8 cellular contexts compared by ENCODE assay signal in the genomic region with DNA sequence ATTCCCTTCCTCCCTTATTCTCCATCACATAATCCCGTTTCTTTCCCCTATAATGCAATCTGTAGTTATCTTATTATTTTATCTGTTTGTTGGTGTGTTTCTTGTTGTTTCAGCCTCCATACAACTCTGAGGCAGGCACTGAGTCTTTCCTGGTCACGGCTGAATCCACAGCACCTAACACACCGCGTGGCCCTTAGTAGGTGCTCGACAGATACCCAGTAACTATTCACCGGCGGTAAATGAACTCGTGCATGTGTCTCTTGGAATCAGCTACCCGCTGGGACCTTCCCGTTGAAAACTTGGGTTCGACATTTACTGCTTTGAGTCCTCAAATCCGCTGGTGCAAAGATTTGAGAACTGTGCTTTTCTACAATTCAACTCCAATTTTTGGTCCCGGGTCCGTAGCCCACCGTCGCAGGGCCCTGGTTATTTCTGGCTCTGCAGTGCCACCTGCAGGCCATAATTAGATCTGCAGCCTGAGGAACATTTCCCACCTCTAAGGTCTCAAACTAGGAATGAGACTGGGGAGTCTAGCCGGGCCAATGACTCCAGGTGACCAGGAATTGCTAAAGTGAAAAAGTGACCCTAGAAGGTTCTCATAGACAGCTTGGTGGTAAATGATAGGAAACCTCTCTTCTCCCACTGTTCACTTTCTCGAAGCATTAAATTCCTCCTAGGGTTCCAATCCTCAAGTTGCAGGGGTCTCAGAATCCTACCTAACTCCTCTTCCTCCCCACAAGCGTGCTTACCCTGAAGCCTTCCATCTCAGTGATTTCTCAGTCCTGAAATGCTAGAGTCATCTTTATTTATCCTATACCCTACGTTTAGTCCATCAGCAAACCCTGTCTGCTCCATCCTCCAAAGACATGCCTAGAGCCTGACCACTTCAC. TPM values are rescaled to one million over a fixed set of nuclear protein-coding genes. Genes with fewer than 3 reads are reported as not detected.
DNase-seq lines count a peak whose midpoint lies in the region; ATAC-seq and TF ChIP-seq lines count a peak whose summit lies in the region.

No MANE protein-coding gene starts in this region.

- in situ Hi-C loops in gastrocnemius medialis (cut with MboI; ENCODE audit: low sequenced_read_pairs in 4 of 4), result loop anchor here (5.0 to 25.0 kb wide), 4 partner anchors 280 to 447 kb away; no protein-coding TSS in a partner anchor

- H3K36me3 ChIP-seq in gastrocnemius medialis, result no peaks in the 10 kb centered on the region

- H3K4me3 ChIP-seq in AG04450 (ENCODE audit: low read depth, low read length), result no peak overlapping the region
- H3K4me3 ChIP-seq in GM12864 (ENCODE audit: low read depth, low read length), result no peak overlapping the region
- H3K4me3 ChIP-seq in gastrocnemius medialis, result peak overlapping the region; percentile 11 to 53 (median 23)

- POLR2A ChIA-PET in AG04450 (lab: Yijun Ruan, JAX), result no interaction called here

- CTCF ChIA-PET in AG04450 (lab: Charles Lee), result interaction anchor here (0.6 to 2.2 kb wide), 19 partner anchors 8 to 551 kb away, joined by 3 to 21 read pairs (median 4); no protein-coding TSS in a partner anchor

- H3K4me1 ChIP-seq in gastrocnemius medialis, result peaks cover 0 to 3% of the 10 kb centered on the region in 2 donors

- peak; percentile 61 to 64 for ATAC-seq in left cardiac atrium
- peak; percentile 18 to 49 for ATAC-seq in gastrocnemius medialis
- no peak for ATAC-seq in HG03432 (IDR thresholded peaks at IDR 0.05; ENCODE audit: unreplicated experiment)
- ATAC-seq in GM18505 (IDR thresholded peaks at IDR 0.05; ENCODE audit: unreplicated experiment), result no peak

- peak; percentile 84 for TF ChIP-seq CTCF in AG04450 (IDR thresholded peaks at IDR 0.05; ENCODE audit: low read depth, low read length)
- peak; percentile 74 for TF ChIP-seq CTCF in GM12864 (IDR thresholded peaks at IDR 0.05; ENCODE audit: low read depth, low read length, missing control alignments)
- peak; percentile 70 to 91 (median 87) for TF ChIP-seq CTCF in gastrocnemius medialis (IDR thresholded peaks at IDR 0.05 in 4 of 5, conservative IDR thresholded peaks at IDR 0.05 in 1 of 5)

- intact Hi-C loops in left cardiac atrium (cut with DNase I) (loop anchor here (2.0 to 10.0 kb wide), 5 partner anchors 110 to 440 kb away; no protein-coding TSS in a partner anchor), gastrocnemius medialis (cut with DNase I; ENCODE audit: low total_unique reads) (loop anchor here (1.0 to 5.0 kb wide), 5 partner anchors 110 to 552 kb away; no protein-coding TSS in a partner anchor)

- H3K27ac ChIP-seq in AG04450 (ENCODE audit: low read depth, low read length) (no peak overlapping the region), gastrocnemius medialis (no peak overlapping the region)

- peaks cover 11% of the 10 kb centered on the region for H3K27me3 ChIP-seq in AG04450 (ENCODE audit: control insufficient read depth, insufficient read depth, low read length)
- H3K27me3 ChIP-seq in gastrocnemius medialis, result no peaks in the 10 kb centered on the region

- H3K9me3 ChIP-seq in AG04450 (ENCODE audit: control insufficient read depth, insufficient read depth, low read length), result peaks cover 7% of the 10 kb centered on the region
- no peaks in the 10 kb centered on the region for H3K9me3 ChIP-seq in gastrocnemius medialis

- no peak for DNase-seq in AG04450 (ENCODE audit: low read depth, low spot score)
- no peak for DNase-seq in GM12864 (ENCODE audit: low read depth)
- DNase-seq in NCI-H345 treated with DMSO at 0.1 percent for 48 hours (lab: John Stamatoyannopoulos, UW; ENCODE audit: unreplicated experiment), result peak; percentile 1
- DNase-seq in activated T-helper 9 cell treated with anti-CD3 and anti-CD28 coated beads, Interleukin-2, amount 50 U/mL, for 16 hours (ENCODE audit: low read depth), result peak; percentile 8
- no peak for DNase-seq in left cardiac atrium
- no peak for DNase-seq in gastrocnemius medialis

- TF ChIP-seq POLR2A in gastrocnemius medialis (IDR thresholded peaks at IDR 0.05) (no peak), GM18505 (IDR thresholded peaks at IDR 0.05; ENCODE audit: borderline replicate concordance, extremely low read depth, insufficient read depth, insufficient read length) (no peak)

RNA-seq across cellular contexts. Expression of gene TRH, which starts 40.0 kb away (rescaled TPM):
- not detected in 2 replicates for polyA plus RNA-seq in AG04450 (2011; rRNA removed)
- polyA minus RNA-seq in AG04450 (2011; rRNA and poly(A)+ RNA removed), result not detected in 2 replicates
- total RNA-seq in left cardiac atrium (not detected), gastrocnemius medialis (not detected)

RNA-seq across cellular contexts. Expression of gene TMCC1, which starts 41.0 kb away (rescaled TPM):
- polyA plus RNA-seq in AG04450 (2011; rRNA removed), result 10.9 and 14.1 TPM in 2 replicates
- polyA minus RNA-seq in AG04450 (2011; rRNA and poly(A)+ RNA removed), result 24.4 and 27.6 TPM in 2 replicates
- 10 to 100 TPM; 30.0 to 34.2 TPM for total RNA-seq in left cardiac atrium
- 10 to 100 TPM; 18.8 to 24.7 (median 20.2) TPM for total RNA-seq in gastrocnemius medialis

Comparison
In these comparisons a context has a peak if more than half of its experiments do, and no peak if none do; other contexts are left out.
1. DNase-seq: peak in NCI-H345 treated with DMSO at 0.1 percent for 48 hours (single experiment) and activated T-helper 9 cell treated with anti-CD3 and anti-CD28 coated beads, Interleukin-2, amount 50 U/mL, for 16 hours (single experiment); none in AG04450 (single experiment), GM12864 (single experiment), left cardiac atrium (single experiment) and gastrocnemius medialis (0 of 2).
2. H3K4me3 ChIP-seq: peak in gastrocnemius medialis (4 of 4); none in AG04450 (single experiment) and GM12864 (single experiment).
3. ATAC-seq: peak in left cardiac atrium (2 of 2) and gastrocnemius medialis (2 of 2); none in HG03432 (single experiment) and GM18505 (single experiment).
4. Peak in every context shown above with its lines, with median percentiles within 50 percentile points of each other: CTCF ChIP-seq.